ENCODE assay signal across 1 cellular context in the genomic region with DNA sequence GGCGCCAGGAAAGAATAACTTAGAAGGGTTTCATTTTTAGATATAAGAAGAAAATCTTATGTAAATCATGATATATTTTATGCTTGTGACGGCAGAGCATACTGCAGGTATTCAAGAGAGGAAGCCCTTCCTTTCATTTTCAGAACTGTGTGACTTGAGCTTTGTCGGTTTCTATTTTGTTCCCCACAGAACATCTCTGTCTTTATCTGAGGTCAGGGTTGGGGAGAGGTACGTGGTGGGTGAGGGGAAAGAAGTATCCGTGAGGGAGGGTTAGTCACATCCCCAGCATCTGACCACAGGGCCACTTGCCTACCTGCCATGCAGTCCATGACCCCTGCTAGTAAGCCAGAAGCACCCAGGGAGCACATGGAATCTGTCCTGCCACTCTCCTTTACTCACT.
TF ChIP-seq lines count a peak whose summit lies in the region.

No MANE protein-coding gene starts in this region.

TF ChIP-seq in GM23338, 12 proteins besides CTCF, POLR2A, EP300 and RAD21 (continued from another document):
- TF ChIP-seq, protein P1, sequence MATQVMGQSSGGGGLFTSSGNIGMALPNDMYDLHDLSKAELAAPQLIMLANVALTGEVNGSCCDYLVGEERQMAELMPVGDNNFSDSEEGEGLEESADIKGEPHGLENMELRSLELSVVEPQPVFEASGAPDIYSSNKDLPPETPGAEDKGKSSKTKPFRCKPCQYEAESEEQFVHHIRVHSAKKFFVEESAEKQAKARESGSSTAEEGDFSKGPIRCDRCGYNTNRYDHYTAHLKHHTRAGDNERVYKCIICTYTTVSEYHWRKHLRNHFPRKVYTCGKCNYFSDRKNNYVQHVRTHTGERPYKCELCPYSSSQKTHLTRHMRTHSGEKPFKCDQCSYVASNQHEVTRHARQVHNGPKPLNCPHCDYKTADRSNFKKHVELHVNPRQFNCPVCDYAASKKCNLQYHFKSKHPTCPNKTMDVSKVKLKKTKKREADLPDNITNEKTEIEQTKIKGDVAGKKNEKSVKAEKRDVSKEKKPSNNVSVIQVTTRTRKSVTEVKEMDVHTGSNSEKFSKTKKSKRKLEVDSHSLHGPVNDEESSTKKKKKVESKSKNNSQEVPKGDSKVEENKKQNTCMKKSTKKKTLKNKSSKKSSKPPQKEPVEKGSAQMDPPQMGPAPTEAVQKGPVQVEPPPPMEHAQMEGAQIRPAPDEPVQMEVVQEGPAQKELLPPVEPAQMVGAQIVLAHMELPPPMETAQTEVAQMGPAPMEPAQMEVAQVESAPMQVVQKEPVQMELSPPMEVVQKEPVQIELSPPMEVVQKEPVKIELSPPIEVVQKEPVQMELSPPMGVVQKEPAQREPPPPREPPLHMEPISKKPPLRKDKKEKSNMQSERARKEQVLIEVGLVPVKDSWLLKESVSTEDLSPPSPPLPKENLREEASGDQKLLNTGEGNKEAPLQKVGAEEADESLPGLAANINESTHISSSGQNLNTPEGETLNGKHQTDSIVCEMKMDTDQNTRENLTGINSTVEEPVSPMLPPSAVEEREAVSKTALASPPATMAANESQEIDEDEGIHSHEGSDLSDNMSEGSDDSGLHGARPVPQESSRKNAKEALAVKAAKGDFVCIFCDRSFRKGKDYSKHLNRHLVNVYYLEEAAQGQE (IDR thresholded peaks at IDR 0.05; ENCODE audit: unreplicated experiment): no peak
- TF ChIP-seq JUNB (IDR thresholded peaks at IDR 0.05; ENCODE audit: unreplicated experiment): no peak
- no peak for TF ChIP-seq EZH2 (IDR thresholded peaks at IDR 0.05; ENCODE audit: low read depth, unreplicated experiment)
- no peak for TF ChIP-seq POLR2AphosphoS5 (IDR thresholded peaks at IDR 0.05; ENCODE audit: low read depth)
- TF ChIP-seq ZNF331 (CRISPR knock-in tag; IDR thresholded peaks at IDR 0.05; ENCODE audit: low read depth): no peak
- no peak for TF ChIP-seq STAT1 (IDR thresholded peaks at IDR 0.05; ENCODE audit: unreplicated experiment)
